20 cellular contexts compared by ENCODE assay signal in the genomic region with DNA sequence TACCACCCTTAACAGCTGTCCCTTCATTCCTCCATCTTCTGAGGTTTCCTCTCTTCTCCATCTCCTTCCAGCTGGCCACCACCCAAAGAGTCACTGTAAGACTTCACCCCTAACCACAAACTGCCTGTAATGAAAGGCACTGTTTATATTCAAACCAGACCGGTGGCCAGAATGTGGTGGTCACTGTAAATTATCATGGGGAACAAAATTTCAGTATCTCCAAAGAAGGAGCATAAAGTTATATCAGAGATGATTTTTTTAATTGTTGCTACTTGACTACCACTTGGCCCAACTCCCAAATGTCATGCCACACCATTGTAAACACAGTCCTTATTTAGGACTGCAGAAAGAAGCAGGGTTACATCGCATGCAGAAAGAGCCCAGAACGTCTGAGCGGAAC. TPM values are rescaled to one million over a fixed set of nuclear protein-coding genes. Genes with fewer than 3 reads are reported as not detected.
DNase-seq lines count a peak whose midpoint lies in the region; ATAC-seq and TF ChIP-seq lines count a peak whose summit lies in the region.
"Had no signal": no experiment of that assay in that cellular context is flagged by ENCODE, and none has a peak within 500 bp of the region (broad histone marks: within the 10 kb centered on the region; RNA-seq: fewer than 3 reads in every experiment).

No MANE protein-coding gene starts in this region.

- H3K9me3 ChIP-seq in adipocyte (ENCODE audit: control insufficient read depth, low read length), result no peaks in the 10 kb centered on the region
- H3K9me3 ChIP-seq: Caco-2, neutrophil, tibial artery had no signal

- no peak for ATAC-seq in stimulated activated naive B cell treated with anti-CD40 and anti-IgM and Interleukin-4, amounts not matched to agents 10 μg/mL and 1 μg/mL and 100 μg/mL, for 72 hours (replicated peaks)
- ATAC-seq in GM18907 (IDR thresholded peaks at IDR 0.05; ENCODE audit: unreplicated experiment), result no peak
- ATAC-seq: activated CD4-positive, CD25-positive, alpha-beta regulatory T cell treated with anti-CD3 and anti-CD28 coated beads, Interleukin-2, amount 50 U/mL, for 24 hours; GM23338; stimulated activated naive CD8-positive, alpha-beta T cell treated with anti-CD3 and anti-CD28 coated beads, Interleukin-15, amount 100 ng/mL, for 72 hours had no signal

- no peaks in the 10 kb centered on the region for H3K9me3 Mint-ChIP-seq in HFFc6
- H3K9me3 Mint-ChIP-seq in activated CD4-positive, alpha-beta T cell treated with anti-CD3 and anti-CD28 coated beads, Interleukin-2, amount 10 ng/mL, durations not matched to agents 24 days and 14 days, result no peaks in the 10 kb centered on the region
- no peaks in the 10 kb centered on the region for H3K9me3 Mint-ChIP-seq in stimulated activated naive B cell treated with anti-CD40 and anti-IgM and Interleukin-4, amounts not matched to agents 10 μg/mL and 1 μg/mL and 100 μg/mL, for 72 hours
- H3K9me3 Mint-ChIP-seq: activated T-cell treated with anti-CD3 and anti-CD28 coated beads, Interleukin-2, amount 50 U/mL, for 24 hours; central memory CD8-positive, alpha-beta T cell; GM23338; stimulated activated naive CD8-positive, alpha-beta T cell treated with anti-CD3 and anti-CD28 coated beads, Interleukin-15, amount 100 ng/mL, for 72 hours had no signal

- H3K4me3 Mint-ChIP-seq in HFFc6, result no peak overlapping the region
- H3K4me3 Mint-ChIP-seq in activated CD4-positive, alpha-beta T cell treated with anti-CD3 and anti-CD28 coated beads, Interleukin-2, amount 10 ng/mL, durations not matched to agents 24 days and 14 days, result no peak overlapping the region
- no peak overlapping the region for H3K4me3 Mint-ChIP-seq in stimulated activated naive B cell treated with anti-CD40 and anti-IgM and Interleukin-4, amounts not matched to agents 10 μg/mL and 1 μg/mL and 100 μg/mL, for 72 hours
- H3K4me3 Mint-ChIP-seq: activated T-cell treated with anti-CD3 and anti-CD28 coated beads, Interleukin-2, amount 50 U/mL, for 24 hours; central memory CD8-positive, alpha-beta T cell; GM23338; stimulated activated naive CD8-positive, alpha-beta T cell treated with anti-CD3 and anti-CD28 coated beads, Interleukin-15, amount 100 ng/mL, for 72 hours had no signal

- H3K4me1 ChIP-seq in adipocyte (ENCODE audit: control insufficient read depth, insufficient read depth, low read length), result peaks cover 7% of the 10 kb centered on the region
- H3K4me1 ChIP-seq: Caco-2, tibial artery had no signal

- H3K36me3 Mint-ChIP-seq in HFFc6 (ENCODE audit: low read depth), result peaks cover 30% of the 10 kb centered on the region
- H3K36me3 Mint-ChIP-seq in activated CD4-positive, alpha-beta T cell treated with anti-CD3 and anti-CD28 coated beads, Interleukin-2, amount 10 ng/mL, durations not matched to agents 24 days and 14 days (ENCODE audit: low read depth), result no peaks in the 10 kb centered on the region
- H3K36me3 Mint-ChIP-seq in stimulated activated naive B cell treated with anti-CD40 and anti-IgM and Interleukin-4, amounts not matched to agents 10 μg/mL and 1 μg/mL and 100 μg/mL, for 72 hours, result no peaks in the 10 kb centered on the region

- H3K27me3 ChIP-seq in adipocyte (replicated peaks; ENCODE audit: control insufficient read depth, insufficient read depth, low read length), result peaks cover 5% of the 10 kb centered on the region
- H3K27me3 ChIP-seq: neutrophil, tibial artery had no signal

- DNase-seq in HFFc6 (peak; percentile 21), adipocyte (ENCODE audit: low read depth) (peak; percentile 31), fibroblast of peridontal ligament (ENCODE audit: extremely low read depth) (peak; percentile 67), skeletal muscle cell (ENCODE audit: low read depth) (peak; percentile 16)
- no peak for DNase-seq in activated CD4-positive, alpha-beta T cell treated with anti-CD3 and anti-CD28 coated beads, Interleukin-2, amount 10 ng/mL, durations not matched to agents 24 days and 14 days
- DNase-seq in stimulated activated naive B cell treated with anti-CD40 and anti-IgM and Interleukin-4, amounts not matched to agents 10 μg/mL and 1 μg/mL and 100 μg/mL, for 72 hours, result no peak
- DNase-seq: activated T-cell treated with anti-CD3 and anti-CD28 coated beads, Interleukin-2, amount 50 U/mL, for 24 hours; amygdala; Caco-2; kidney glomerular epithelial cell; NCI-H1436; NCI-H526; stimulated activated CD4-positive, alpha-beta T cell treated with anti-CD3 and anti-CD28 coated beads, Interleukin-4, amount 100 ng/mL, for 1 hour; stimulated activated naive CD8-positive, alpha-beta T cell treated with anti-CD3 and anti-CD28 coated beads, Interleukin-15, amount 100 ng/mL, for 72 hours; tibial artery had no signal

- no peak overlapping the region for H3K4me3 ChIP-seq in adipocyte (ENCODE audit: low read length)
- no peak overlapping the region for H3K4me3 ChIP-seq in skeletal muscle cell (ENCODE audit: low read depth, low read length)
- H3K4me3 ChIP-seq: GM23338, tibial artery had no signal

- no peak for TF ChIP-seq CTCF in HFFc6 (IDR thresholded peaks at IDR 0.05)

- intact Hi-C loops in activated CD4-positive, alpha-beta T cell treated with anti-CD3 and anti-CD28 coated beads, Interleukin-2, amount 10 ng/mL, durations not matched to agents 24 days and 14 days (cut with micrococcal nuclease), result no loop called here

- peaks cover 22% of the 10 kb centered on the region for H3K4me1 Mint-ChIP-seq in HFFc6 (ENCODE audit: low read depth)
- H3K4me1 Mint-ChIP-seq in activated CD4-positive, alpha-beta T cell treated with anti-CD3 and anti-CD28 coated beads, Interleukin-2, amount 10 ng/mL, durations not matched to agents 24 days and 14 days, result no peaks in the 10 kb centered on the region
- no peaks in the 10 kb centered on the region for H3K4me1 Mint-ChIP-seq in stimulated activated naive B cell treated with anti-CD40 and anti-IgM and Interleukin-4, amounts not matched to agents 10 μg/mL and 1 μg/mL and 100 μg/mL, for 72 hours
- H3K4me1 Mint-ChIP-seq: central memory CD8-positive, alpha-beta T cell; GM23338; stimulated activated naive CD8-positive, alpha-beta T cell treated with anti-CD3 and anti-CD28 coated beads, Interleukin-15, amount 100 ng/mL, for 72 hours had no signal

- no peaks in the 10 kb centered on the region; the same call in none of the 2 replicates for H3K27me3 Mint-ChIP-seq in HFFc6 (ENCODE audit: insufficient read depth)
- H3K27me3 Mint-ChIP-seq in activated CD4-positive, alpha-beta T cell treated with anti-CD3 and anti-CD28 coated beads, Interleukin-2, amount 10 ng/mL, durations not matched to agents 24 days and 14 days, result peaks cover 3% of the 10 kb centered on the region
- H3K27me3 Mint-ChIP-seq in stimulated activated naive B cell treated with anti-CD40 and anti-IgM and Interleukin-4, amounts not matched to agents 10 μg/mL and 1 μg/mL and 100 μg/mL, for 72 hours, result no peaks in the 10 kb centered on the region
- H3K27me3 Mint-ChIP-seq: central memory CD8-positive, alpha-beta T cell; stimulated activated naive CD8-positive, alpha-beta T cell treated with anti-CD3 and anti-CD28 coated beads, Interleukin-15, amount 100 ng/mL, for 72 hours had no signal

- H3K27ac Mint-ChIP-seq in HFFc6, result peak overlapping the region; percentile 31; the same call in 1 of the 2 replicates
- H3K27ac Mint-ChIP-seq in activated CD4-positive, alpha-beta T cell treated with anti-CD3 and anti-CD28 coated beads, Interleukin-2, amount 10 ng/mL, durations not matched to agents 24 days and 14 days, result no peak overlapping the region
- no peak overlapping the region for H3K27ac Mint-ChIP-seq in stimulated activated naive B cell treated with anti-CD40 and anti-IgM and Interleukin-4, amounts not matched to agents 10 μg/mL and 1 μg/mL and 100 μg/mL, for 72 hours
- H3K27ac Mint-ChIP-seq: activated T-cell treated with anti-CD3 and anti-CD28 coated beads, Interleukin-2, amount 50 U/mL, for 24 hours; GM23338; stimulated activated naive CD8-positive, alpha-beta T cell treated with anti-CD3 and anti-CD28 coated beads, Interleukin-15, amount 100 ng/mL, for 72 hours had no signal

- H3K36me3 ChIP-seq in adipocyte (ENCODE audit: control insufficient read depth, insufficient read depth, low read length, severe bottlenecking), result peaks cover 13% of the 10 kb centered on the region
- H3K36me3 ChIP-seq: neutrophil had no signal

- H3K9ac ChIP-seq in adipocyte (ENCODE audit: low read length), result no peak overlapping the region

RNA-seq across cellular contexts. Expression of a gene that starts 44.8 kb away (rescaled TPM):
- 10 to 100 TPM; 61.4 to 71.7 (median 66.2) TPM for total RNA-seq in HFFc6 (2021; fragmentation: NEBNext Ultra II Directional; extraction: Animal tissue kit (Norgen Biotek cat#: 25700))
- total RNA-seq in activated CD4-positive, alpha-beta T cell treated with anti-CD3 and anti-CD28 coated beads, Interleukin-2, amount 10 ng/mL, durations not matched to agents 24 days and 14 days, result not detected in 2 replicates

Comparison
In these comparisons a context has a peak if more than half of its experiments do, and no peak if none do; other contexts are left out.
1. DNase-seq: peak in HFFc6 (single experiment), adipocyte (single experiment), fibroblast of peridontal ligament (single experiment) and skeletal muscle cell (single experiment); none in activated CD4-positive, alpha-beta T cell treated with anti-CD3 and anti-CD28 coated beads, Interleukin-2, amount 10 ng/mL, durations not matched to agents 24 days and 14 days (single experiment) and stimulated activated naive B cell treated with anti-CD40 and anti-IgM and Interleukin-4, amounts not matched to agents 10 μg/mL and 1 μg/mL and 100 μg/mL, for 72 hours (single experiment).
2. RNA of a gene that starts 44.8 kb away (total RNA-seq): 61.4 to 71.7 TPM in HFFc6; not detected in activated CD4-positive, alpha-beta T cell treated with anti-CD3 and anti-CD28 coated beads, Interleukin-2, amount 10 ng/mL, durations not matched to agents 24 days and 14 days; every median in the first group is over 10 times any median in the second.